ENCODE assay signal across 12 cellular contexts in the genomic region with DNA sequence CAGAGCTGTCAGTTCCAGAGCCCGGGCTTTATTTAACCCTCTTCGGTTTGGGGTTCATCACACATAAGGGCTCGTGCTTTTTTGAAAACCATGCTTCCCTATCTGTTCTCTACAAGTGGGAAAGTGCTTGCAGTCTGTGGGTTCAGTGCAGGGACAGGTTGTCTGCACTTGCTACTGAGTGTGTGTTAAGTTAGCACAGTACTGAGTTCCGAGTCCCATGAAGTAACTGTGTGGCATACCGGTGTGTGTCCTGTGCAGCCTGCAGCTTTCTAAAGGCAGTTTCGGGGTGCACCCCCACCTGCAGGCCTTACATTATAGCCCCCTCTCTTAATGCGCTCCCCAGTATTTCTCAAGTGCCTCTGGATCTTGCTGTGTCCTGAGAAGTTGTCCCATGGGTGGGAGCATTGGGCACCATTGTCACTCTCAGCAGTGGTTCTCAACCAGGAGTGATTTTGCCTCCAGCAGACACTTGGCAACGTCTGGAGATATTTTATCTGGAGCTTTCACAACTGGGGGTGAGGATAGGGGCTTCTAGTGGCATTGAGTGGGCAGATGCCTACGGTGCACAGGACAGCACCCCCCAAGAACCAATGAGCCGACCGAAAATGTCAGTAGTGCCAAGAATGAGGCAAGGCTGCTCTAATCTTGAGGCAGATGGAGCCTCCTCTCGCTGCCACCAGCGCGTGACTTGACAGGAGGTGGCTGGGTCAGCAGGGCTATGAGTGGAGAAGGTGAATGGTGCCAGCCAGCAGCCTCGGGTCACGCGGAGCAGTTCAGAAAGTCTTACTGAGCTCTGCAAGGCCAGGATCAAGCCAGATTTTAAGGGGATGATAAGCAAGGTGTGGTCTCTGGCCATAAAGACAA.
DNase-seq lines count a peak whose midpoint lies in the region; ATAC-seq, FAIRE-seq and TF ChIP-seq lines count a peak whose summit lies in the region.
"Had no signal": no experiment of that assay in that cellular context is flagged by ENCODE, and none has a peak within 500 bp of the region (broad histone marks: within the 10 kb centered on the region; RNA-seq: fewer than 3 reads in every experiment).

No MANE protein-coding gene starts in this region.

- H3K27me3 ChIP-seq in ascending aorta, result no peaks in the 10 kb centered on the region
- H3K27me3 ChIP-seq in stomach smooth muscle (ENCODE audit: control insufficient read depth in 1 of 2, insufficient read depth in 2 of 2, low read length in 2 of 2), result no peaks in the 10 kb centered on the region
- H3K27me3 ChIP-seq: hepatocyte, MG63 had no signal

- no peaks in the 10 kb centered on the region for H3K9me3 ChIP-seq in ascending aorta
- H3K9me3 ChIP-seq in kidney (ENCODE audit: control insufficient read depth in 1 of 2, low read length in 2 of 2), result no peaks in the 10 kb centered on the region
- H3K9me3 ChIP-seq in stomach smooth muscle (ENCODE audit: control insufficient read depth in 2 of 2, low read length in 2 of 2), result no peaks in the 10 kb centered on the region
- H3K9me3 ChIP-seq: MG63 had no signal

- DNase-seq in NCI-H446 treated with DMSO at 0.1 percent for 48 hours (lab: John Stamatoyannopoulos, UW) (peak; percentile 30), ascending aorta (ENCODE audit: low spot score in 2 of 2) (peak in 1 of 2 donors; percentile 62), kidney (peak; percentile 43), OCI-M1 (lab: John Stamatoyannopoulos, UW) (no peak), dermis blood vessel endothelial cell (no peak)
- DNase-seq: activated CD8-positive, alpha-beta T cell treated with anti-CD3 and anti-CD28 coated beads, Interleukin-2, amount 10 ng/mL, durations not matched to agents 7 days and 5 days; MG63; nucleus accumbens had no signal

- intact Hi-C loops in ascending aorta (cut with DNase I) (no loop called here), kidney (cut with DNase I) (no loop called here)

- peaks cover 9 to 34% of the 10 kb centered on the region in 2 donors for H3K4me1 ChIP-seq in ascending aorta
- peaks cover 15 to 18% of the 10 kb centered on the region in 2 donors for H3K4me1 ChIP-seq in kidney (ENCODE audit: control insufficient read depth in 1 of 2, insufficient read depth in 1 of 2, low read depth in 1 of 2, low read length in 2 of 2)
- peaks cover 24% of the 10 kb centered on the region for H3K4me1 ChIP-seq in stomach smooth muscle (ENCODE audit: control insufficient read depth, insufficient read depth, low read length)

- H3K4me3 ChIP-seq in ascending aorta (no peak overlapping the region), kidney (ENCODE audit: low read length in 2 of 2) (no peak overlapping the region), stomach smooth muscle (ENCODE audit: low read length in 2 of 2) (no peak overlapping the region)
- H3K4me3 ChIP-seq: hepatocyte, MG63 had no signal

- no peaks in the 10 kb centered on the region for H3K36me3 ChIP-seq in ascending aorta
- H3K36me3 ChIP-seq in kidney (ENCODE audit: control insufficient read depth in 1 of 2, insufficient read depth in 2 of 2, low read length in 2 of 2), result no peaks in the 10 kb centered on the region
- H3K36me3 ChIP-seq in stomach smooth muscle (ENCODE audit: control insufficient read depth in 2 of 2, insufficient read depth in 2 of 2, low read length in 2 of 2), result peaks cover 6 to 8% of the 10 kb centered on the region in 2 donors

- no peak for FAIRE-seq in kidney (lab: Jason Lieb, UNC)
- FAIRE-seq: endometrium had no signal

- no peak overlapping the region for H3K9ac ChIP-seq in kidney (ENCODE audit: low read length in 2 of 2)
- H3K9ac ChIP-seq in stomach smooth muscle (ENCODE audit: low read length in 2 of 2), result no peak overlapping the region

- no peak for ATAC-seq in esophagus mucosa
- ATAC-seq: activated CD8-positive, alpha-beta T cell treated with anti-CD3 and anti-CD28 coated beads, Interleukin-2, amount 10 ng/mL, durations not matched to agents 7 days and 5 days had no signal

- H3K27ac ChIP-seq in ascending aorta (peak overlapping the region; percentile 61 to 86), kidney (ENCODE audit: low read depth in 2 of 2, low read length in 2 of 2) (no peak overlapping the region), stomach smooth muscle (ENCODE audit: low read length) (peak overlapping the region; percentile 6)
- H3K27ac ChIP-seq: hepatocyte had no signal

- TF ChIP-seq CTCF in ascending aorta (IDR thresholded peaks at IDR 0.05) (no peak), kidney (IDR thresholded peaks at IDR 0.05; ENCODE audit: borderline replicate concordance, extremely low read depth, insufficient read depth) (no peak)

Comparison
In these comparisons a context has a peak if more than half of its experiments do, and no peak if none do; other contexts are left out.
1. DNase-seq: peak in NCI-H446 treated with DMSO at 0.1 percent for 48 hours (single experiment) and kidney (single experiment); none in OCI-M1 (single experiment) and dermis blood vessel endothelial cell (single experiment).
2. H3K27ac ChIP-seq: peak in ascending aorta (2 of 2) and stomach smooth muscle (single experiment); none in kidney (0 of 2).